In the genomic region with DNA sequence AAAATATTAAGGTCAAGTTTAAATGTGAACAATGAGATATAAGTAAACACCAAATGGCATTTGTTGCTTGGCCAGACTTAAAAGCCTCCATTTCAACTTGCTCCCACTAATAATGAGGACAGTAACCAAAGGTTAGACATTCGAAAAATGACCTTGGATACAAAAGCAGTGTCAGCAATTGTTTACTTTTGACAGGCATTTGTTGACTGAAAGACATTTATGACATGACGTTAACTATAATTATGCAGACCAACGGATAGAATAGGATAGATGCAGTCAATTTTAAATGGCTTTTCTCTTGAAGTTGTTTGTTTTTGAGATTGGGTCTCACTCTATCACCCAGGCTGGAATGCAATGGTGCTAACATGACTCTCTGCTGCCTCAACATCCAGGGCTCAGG, we compare ENCODE assay signal across 23 cellular contexts.
DNase-seq lines count a peak whose midpoint lies in the region; ATAC-seq lines count a peak whose summit lies in the region.
"Had no signal": no experiment of that assay in that cellular context is flagged by ENCODE, and none has a peak within 500 bp of the region (broad histone marks: within the 10 kb centered on the region; RNA-seq: fewer than 3 reads in every experiment).

No MANE protein-coding gene starts in this region.

- peaks cover 37% of the 10 kb centered on the region for H3K36me3 Mint-ChIP-seq in stimulated activated memory B cell treated with anti-CD40 and anti-IgM and Interleukin-4, amounts not matched to agents 10 μg/mL and 1 μg/mL and 100 μg/mL, for 72 hours
- H3K36me3 Mint-ChIP-seq: CD8-positive, alpha-beta T cell; T-cell had no signal

- ATAC-seq in stimulated activated memory B cell treated with anti-CD40 and anti-IgM and Interleukin-4, amounts not matched to agents 10 μg/mL and 1 μg/mL and 100 μg/mL, for 72 hours = no peak
- ATAC-seq: CD8-positive, alpha-beta T cell; Panc1; T-cell had no signal

- no peak overlapping the region for H3K27ac Mint-ChIP-seq in stimulated activated memory B cell treated with anti-CD40 and anti-IgM and Interleukin-4, amounts not matched to agents 10 μg/mL and 1 μg/mL and 100 μg/mL, for 72 hours
- H3K27ac Mint-ChIP-seq: CD8-positive, alpha-beta T cell; HFFc6; T-cell; T-helper 2 cell treated with Interferon-gamma antibody and Interleukin-4, amounts not matched to agents 5 μg/mL and 100 μg/mL, for 36 hours had no signal

- H3K9me3 Mint-ChIP-seq in stimulated activated memory B cell treated with anti-CD40 and anti-IgM and Interleukin-4, amounts not matched to agents 10 μg/mL and 1 μg/mL and 100 μg/mL, for 72 hours = peaks cover 3% of the 10 kb centered on the region
- H3K9me3 Mint-ChIP-seq: CD8-positive, alpha-beta T cell; HFFc6; T-cell; T-helper 2 cell treated with Interferon-gamma antibody and Interleukin-4, amounts not matched to agents 5 μg/mL and 100 μg/mL, for 36 hours had no signal

- H3K4me1 Mint-ChIP-seq in stimulated activated memory B cell treated with anti-CD40 and anti-IgM and Interleukin-4, amounts not matched to agents 10 μg/mL and 1 μg/mL and 100 μg/mL, for 72 hours = peaks cover 46% of the 10 kb centered on the region
- H3K4me1 Mint-ChIP-seq: T-cell had no signal

- peak; percentile 9 for DNase-seq in NCI-H2029 (lab: John Stamatoyannopoulos, UW)
- no peak for DNase-seq in NCI-H2029 treated with DMSO at 0.1 percent for 48 hours (lab: John Stamatoyannopoulos, UW)
- peak; percentile 76 for DNase-seq in NCI-H146 (lab: John Stamatoyannopoulos, UW)
- DNase-seq in NCI-H748 (lab: John Stamatoyannopoulos, UW; ENCODE audit: unreplicated experiment) = peak; percentile 94
- no peak for DNase-seq in Ammon's horn (ENCODE audit: low spot score)
- DNase-seq in kidney glomerular epithelial cell (lab: John Stamatoyannopoulos, UW) = no peak
- no peak for DNase-seq in amniotic stem cell (lab: John Stamatoyannopoulos, UW)
- DNase-seq: Calu3; CD8-positive, alpha-beta T cell; EL; GF-D8; HFFc6; KBM-7; MM.1S; NCI-H1048; NCI-H1694 treated with DMSO at 0.1 percent for 48 hours; NCI-H524 treated with DMSO at 0.1 percent for 48 hours; NK-92 treated with Interleukin-12 subunit alpha and Interleukin-12 subunit beta, amount 100 ng/mL, for 24 hours; SJCRH30; T-cell had no signal

- no peaks in the 10 kb centered on the region for H3K27me3 Mint-ChIP-seq in stimulated activated memory B cell treated with anti-CD40 and anti-IgM and Interleukin-4, amounts not matched to agents 10 μg/mL and 1 μg/mL and 100 μg/mL, for 72 hours

- no peak overlapping the region for H3K4me3 Mint-ChIP-seq in stimulated activated memory B cell treated with anti-CD40 and anti-IgM and Interleukin-4, amounts not matched to agents 10 μg/mL and 1 μg/mL and 100 μg/mL, for 72 hours
- H3K4me3 Mint-ChIP-seq: CD8-positive, alpha-beta T cell; HFFc6; T-cell; T-helper 2 cell treated with Interferon-gamma antibody and Interleukin-4, amounts not matched to agents 5 μg/mL and 100 μg/mL, for 36 hours had no signal

Comparison
In these comparisons a context has a peak if more than half of its experiments do, and no peak if none do; other contexts are left out.
1. DNase-seq: peak in NCI-H2029 (single experiment), NCI-H146 (single experiment) and NCI-H748 (single experiment); none in NCI-H2029 treated with DMSO at 0.1 percent for 48 hours (single experiment), Ammon's horn (single experiment), kidney glomerular epithelial cell (single experiment) and amniotic stem cell (single experiment).